ENCODE assay signal across 25 cellular contexts in the genomic region with DNA sequence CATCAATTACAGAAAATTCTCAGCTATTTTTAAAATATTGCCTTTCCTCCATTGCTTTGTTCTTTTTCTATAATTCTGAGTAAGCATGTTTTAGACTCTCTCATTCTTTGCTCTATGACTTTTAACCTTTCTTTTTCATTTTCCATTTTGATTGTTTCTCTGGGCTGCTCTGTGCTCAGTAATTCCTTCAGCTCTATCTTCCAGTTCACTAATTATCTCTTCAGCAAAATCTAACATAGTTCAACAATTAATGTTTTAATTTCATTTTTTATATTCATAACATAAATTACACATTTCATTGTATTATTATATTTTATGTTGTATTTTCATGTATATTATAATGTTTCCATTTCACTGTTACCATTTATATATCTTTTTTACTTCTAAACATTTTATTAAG.
"Had no signal": no experiment of that assay in that cellular context is flagged by ENCODE, and none has a peak within 500 bp of the region (broad histone marks: within the 10 kb centered on the region; RNA-seq: fewer than 3 reads in every experiment).

No MANE protein-coding gene starts in this region.

- H3K9ac ChIP-seq: neural progenitor cell had no signal

- DNase-seq: immature natural killer cell; left ventricle myocardium inferior; mesendoderm; naive B cell; natural killer cell; nephron progenitor cell; occipital lobe; right lobe of liver; stimulated activated CD4-positive, alpha-beta T cell treated with anti-CD3 and anti-CD28 coated beads, Interleukin-12 subunit alpha, Interleukin-12 subunit beta, amount 100 ng/mL, for 4 hours; stimulated activated CD4-positive, alpha-beta T cell treated with anti-CD3 and anti-CD28 coated beads, Interleukin-15, amount 100 ng/mL, for 24 hours; stimulated activated CD4-positive, alpha-beta T cell treated with anti-CD3 and anti-CD28 coated beads, Interleukin-2, amount 100 ng/mL, for 24 hours; stimulated activated CD4-positive, alpha-beta T cell treated with anti-CD3 and anti-CD28 coated beads, Interleukin-4, amount 100 ng/mL, for 1 hour; stimulated activated naive B cell treated with anti-CD40 and anti-IgM and Interleukin-4, amounts not matched to agents 10 μg/mL and 1 μg/mL and 100 μg/mL, for 72 hours; stimulated activated naive CD8-positive, alpha-beta T cell treated with anti-CD3 and anti-CD28 coated beads, Interleukin-15, Interleukin-2, amounts not matched to agents 100 U/mL and 50 U/mL, for 24 hours; stomach; testis; thyroid gland; transverse colon; upper lobe of left lung had no signal

- H3K4me3 ChIP-seq: left ventricle myocardium inferior, lung, neural progenitor cell, right atrium auricular region, right lobe of liver, stomach, testis, thyroid gland, transverse colon, upper lobe of left lung, vagina had no signal

- H3K4me1 ChIP-seq: left ventricle myocardium inferior, neural progenitor cell, right atrium auricular region, right lobe of liver, stomach, testis, thyroid gland, transverse colon, upper lobe of left lung, vagina had no signal

- H3K36me3 ChIP-seq: left ventricle myocardium inferior, neural progenitor cell, neutrophil, right atrium auricular region, right lobe of liver, stomach, thyroid gland, transverse colon, upper lobe of left lung, vagina had no signal

- FAIRE-seq: islet of Langerhans had no signal

- H3K9me3 ChIP-seq: neutrophil, right lobe of liver, stomach, testis, thyroid gland, transverse colon, upper lobe of left lung, vagina had no signal

- H3K27ac ChIP-seq: left ventricle myocardium inferior, neural progenitor cell, neutrophil, right atrium auricular region, right lobe of liver, stomach, testis, thyroid gland, transverse colon, upper lobe of left lung, vagina had no signal

- H3K27me3 ChIP-seq: neural progenitor cell, neutrophil, right atrium auricular region, right lobe of liver, stomach, testis, thyroid gland, transverse colon, upper lobe of left lung, vagina had no signal
